In the genomic region with DNA sequence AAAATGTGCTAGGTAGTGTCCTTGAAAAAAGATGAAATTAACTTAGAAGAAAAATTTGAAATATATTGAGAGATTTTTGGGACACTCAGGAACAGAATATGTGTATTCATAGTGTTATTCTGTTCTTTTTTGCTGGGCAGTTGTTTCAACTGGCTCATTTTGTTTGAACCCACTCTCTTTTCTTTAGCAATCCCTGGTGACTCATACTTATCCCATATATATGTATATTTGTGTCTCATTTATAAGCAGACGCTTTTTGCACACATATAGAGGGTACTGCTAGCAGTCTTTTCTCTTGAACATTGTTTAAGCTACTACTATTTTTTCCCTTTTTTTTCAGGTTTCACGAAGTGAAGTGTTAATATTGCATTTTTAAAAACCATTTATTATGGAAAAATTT, we compare ENCODE assay signal across 19 cellular contexts. TPM values are rescaled to one million over a fixed set of nuclear protein-coding genes. Genes with fewer than 3 reads are reported as not detected.
DNase-seq lines count a peak whose midpoint lies in the region; ATAC-seq and TF ChIP-seq lines count a peak whose summit lies in the region.
"Had no signal": no experiment of that assay in that cellular context is flagged by ENCODE, and none has a peak within 500 bp of the region (broad histone marks: within the 10 kb centered on the region; RNA-seq: fewer than 3 reads in every experiment).

No MANE protein-coding gene starts in this region.

- DNase-seq in SIG-M5 treated with dmso at 0.1 percent for 504 hours (lab: John Stamatoyannopoulos, UW; ENCODE audit: unreplicated experiment): peak; percentile 57
- DNase-seq in SIG-M5 (lab: John Stamatoyannopoulos, UW): no peak
- no peak for DNase-seq in MM.1S
- no peak for DNase-seq in right atrium auricular region (ENCODE audit: low spot score)
- DNase-seq in stimulated activated CD4-positive, alpha-beta T cell treated with anti-CD3 and anti-CD28 coated beads, Interleukin-2, amount 100 ng/mL, for 24 hours: no peak
- DNase-seq: 8988T; activated CD4-positive, alpha-beta T cell treated with anti-CD3 and anti-CD28 coated beads, Interleukin-2, amount 50 U/mL, for 4 hours; activated naive CD4-positive, alpha-beta T cell treated with Interleukin-2 at 50 U/mL for 16 hours; activated T-cell treated with anti-CD3 and anti-CD28 coated beads for 4 hours; aorta; left cardiac atrium; NCI-H1417 treated with DMSO at 0.1 percent for 48 hours; NCI-H2171 treated with DMSO at 0.1 percent for 48 hours; NCI-H774 had no signal

- peaks cover 18% of the 10 kb centered on the region for H3F3A ChIP-seq in MM.1S (ENCODE audit: insufficient read depth, low read length)

- H2AFZ ChIP-seq in MM.1S (ENCODE audit: low read length) (no peak overlapping the region), neuron (ENCODE audit: low read depth, low read length) (no peak overlapping the region)
- H2AFZ ChIP-seq: neural progenitor cell had no signal

- H3K27me3 ChIP-seq in MM.1S (replicated peaks; ENCODE audit: insufficient read depth, low read length) (no peaks in the 10 kb centered on the region), neuron (ENCODE audit: insufficient read depth, low read length) (no peaks in the 10 kb centered on the region), right atrium auricular region (no peaks in the 10 kb centered on the region)

- peak overlapping the region; percentile 89 for H3K4me2 ChIP-seq in MM.1S (ENCODE audit: low read depth, low read length)

- no peak overlapping the region for H3K4me3 ChIP-seq in MM.1S (ENCODE audit: low read length)
- H3K4me3 ChIP-seq in WI38 (ENCODE audit: low read depth, low read length): peak overlapping the region; percentile 89
- peak overlapping the region; percentile 88 for H3K4me3 ChIP-seq in neuron (ENCODE audit: low read length)
- no peak overlapping the region for H3K4me3 ChIP-seq in right atrium auricular region

- no peak for ATAC-seq in HG03342 (IDR thresholded peaks at IDR 0.05; ENCODE audit: unreplicated experiment)
- ATAC-seq: left cardiac atrium had no signal

- H4K20me1 ChIP-seq in MM.1S (ENCODE audit: insufficient read depth, low read length): no peaks in the 10 kb centered on the region

- no peak overlapping the region for H3K9ac ChIP-seq in MM.1S (ENCODE audit: low read length)
- H3K9ac ChIP-seq: neural progenitor cell had no signal

- TF ChIP-seq CTCF in MM.1S (IDR thresholded peaks at IDR 0.05; ENCODE audit: low read length) (no peak), WI38 (IDR thresholded peaks at IDR 0.05; ENCODE audit: low read depth, low read length) (no peak), right atrium auricular region (IDR thresholded peaks at IDR 0.05) (no peak)

- H3K36me3 ChIP-seq in MM.1S (replicated peaks; ENCODE audit: insufficient read depth, low read length) (no peaks in the 10 kb centered on the region), neuron (ENCODE audit: insufficient read depth, low read length) (peaks cover 2% of the 10 kb centered on the region), right atrium auricular region (no peaks in the 10 kb centered on the region)
- H3K36me3 ChIP-seq: neural progenitor cell, thoracic aorta had no signal

- no peaks in the 10 kb centered on the region for H3K9me2 ChIP-seq in MM.1S (replicated peaks; ENCODE audit: insufficient read depth, low read length)

- no peaks in the 10 kb centered on the region for H3K9me3 ChIP-seq in MM.1S (replicated peaks; ENCODE audit: insufficient read depth, low read length)
- no peaks in the 10 kb centered on the region for H3K9me3 ChIP-seq in neuron (ENCODE audit: low read length)
- no peaks in the 10 kb centered on the region for H3K9me3 ChIP-seq in right atrium auricular region
- H3K9me3 ChIP-seq: thoracic aorta had no signal

- H3K4me1 ChIP-seq in MM.1S (ENCODE audit: low read length) (peaks cover 36% of the 10 kb centered on the region), neuron (ENCODE audit: insufficient read depth, low read length) (peaks cover 12% of the 10 kb centered on the region), right atrium auricular region (peaks cover 0 to 16% of the 10 kb centered on the region in 2 donors)
- H3K4me1 ChIP-seq: neural progenitor cell had no signal

- H3K27ac ChIP-seq in MM.1S (ENCODE audit: low read length): peak overlapping the region; percentile 4; the same call in 1 of the 2 replicates
- H3K27ac ChIP-seq in right atrium auricular region: no peak overlapping the region
- H3K27ac ChIP-seq: neural progenitor cell, thoracic aorta had no signal

- H3K79me2 ChIP-seq in MM.1S (ENCODE audit: low read length): peaks cover 37% of the 10 kb centered on the region

RNA-seq across cellular contexts. Expression of a gene that starts 1.9 kb away (rescaled TPM):
- total RNA-seq in right atrium auricular region: 10 to 100 TPM in 1 of 2 donors, 1 to 10 TPM in 1; 7.0 to 10.1 TPM

Comparison
In these comparisons a context has a peak if more than half of its experiments do, and no peak if none do; other contexts are left out.
1. H3K4me3 ChIP-seq: peak in WI38 (single experiment) and neuron (single experiment); none in MM.1S (single experiment) and right atrium auricular region (0 of 2).